ENCODE assay signal across 17 cellular contexts in the genomic region with DNA sequence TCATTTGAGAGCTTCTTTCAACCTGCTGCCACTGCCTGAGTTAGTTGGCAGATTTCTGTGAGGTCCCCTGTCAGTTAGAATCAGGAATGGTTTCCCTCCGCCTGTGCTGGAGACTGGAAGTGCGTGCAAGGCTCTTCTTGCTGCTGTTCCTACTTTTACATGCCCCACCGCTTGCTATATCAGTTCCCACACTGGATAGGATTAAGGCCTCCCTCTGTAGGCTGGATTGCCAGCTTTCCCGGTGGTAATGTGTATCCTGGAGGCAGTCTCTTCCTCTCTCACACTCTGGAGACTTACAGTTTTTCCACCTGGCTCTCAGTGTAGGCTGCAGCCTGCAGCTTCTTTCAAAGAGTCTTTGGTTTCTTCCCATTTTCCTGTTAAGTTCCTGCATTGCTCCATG.
DNase-seq lines count a peak whose midpoint lies in the region; ATAC-seq, FAIRE-seq and TF ChIP-seq lines count a peak whose summit lies in the region.
"Had no signal": no experiment of that assay in that cellular context is flagged by ENCODE, and none has a peak within 500 bp of the region (broad histone marks: within the 10 kb centered on the region; RNA-seq: fewer than 3 reads in every experiment).

No MANE protein-coding gene starts in this region.

- H3F3A ChIP-seq in neural progenitor cell (ENCODE audit: low read depth) = peaks cover 19% of the 10 kb centered on the region

- H3K79me2 ChIP-seq in HCT116 (ENCODE audit: insufficient read depth, low read length) (peaks cover 31% of the 10 kb centered on the region), neural progenitor cell (ENCODE audit: low read depth) (peaks cover 4% of the 10 kb centered on the region)

- DNase-seq in HCT116 (ENCODE audit: low read depth, low spot score) (no peak), Panc1 (ENCODE audit: low read depth, low spot score) (no peak), left ventricle myocardium inferior (no peak), neural progenitor cell (ENCODE audit: low spot score) (peak; percentile 75), NCI-H774 (lab: John Stamatoyannopoulos, UW) (no peak), H54 (ENCODE audit: insufficient read length, low spot score) (no peak), upper lobe of right lung (no peak)
- DNase-seq: activated CD8-positive, alpha-beta memory T cell treated with anti-CD3 and anti-CD28 coated beads, Interleukin-2, amount 50 U/mL, for 48 hours; midbrain; NCI-H1436; NCI-H510A treated with DMSO at 0.1 percent for 48 hours had no signal

- no peak overlapping the region for H3K4me3 ChIP-seq in HCT116 (replicated peaks in 1 of 2; ENCODE audit: low read depth in 1 of 2, low read length in 2 of 2)
- no peak overlapping the region for H3K4me3 ChIP-seq in Panc1 (ENCODE audit: low read depth in 2 of 2, low read length in 2 of 2)
- H3K4me3 ChIP-seq in left ventricle myocardium inferior = no peak overlapping the region
- H3K4me3 ChIP-seq in neural progenitor cell = no peak overlapping the region
- H3K4me3 ChIP-seq in upper lobe of right lung = no peak overlapping the region

- H3K9me3 Mint-ChIP-seq in neural progenitor cell = peaks cover 5% of the 10 kb centered on the region

- H2AFZ ChIP-seq in HCT116 (ENCODE audit: low read depth, low read length, poor library complexity, severe bottlenecking) (no peak overlapping the region), neural progenitor cell (replicated peaks) (no peak overlapping the region)

- intact Hi-C loops in HCT116 (cut with micrococcal nuclease) (loop anchor here (2.0 kb wide), 1 partner anchor 71 kb away; no protein-coding TSS in a partner anchor), Panc1 (cut with micrococcal nuclease; ENCODE audit: unreplicated experiment) (no loop called here), left ventricle myocardium inferior (cut with micrococcal nuclease) (no loop called here), upper lobe of right lung (cut with DNase I) (no loop called here)

- H3K4me1 Mint-ChIP-seq in neural progenitor cell = peaks cover 28% of the 10 kb centered on the region
- H3K4me1 Mint-ChIP-seq: activated naive CD4-positive, alpha-beta T cell treated with anti-CD3 and anti-CD28 coated beads, Interleukin-2, amount 50 U/mL, for 24 hours; B cell; stimulated activated memory B cell treated with anti-CD40 and anti-IgM and Interleukin-4, amounts not matched to agents 10 μg/mL and 1 μg/mL and 100 μg/mL, for 72 hours had no signal

- FAIRE-seq in H54 (lab: Jason Lieb, UNC) = no peak
- FAIRE-seq: bronchial epithelial cell had no signal

- H3K4me2 ChIP-seq in HCT116 (ENCODE audit: low read length) (peak overlapping the region; percentile 57), neural progenitor cell (peak overlapping the region; percentile 45)
- H3K4me2 ChIP-seq: KMS-11 had no signal

- POLR2A ChIA-PET in HCT116 (lab: Charles Lee) = no interaction called here
- POLR2A ChIA-PET in Panc1 (lab: Charles Lee) = no interaction called here

- H3K27me3 ChIP-seq in HCT116 (ENCODE audit: insufficient read depth, low read length) = no peaks in the 10 kb centered on the region
- no peaks in the 10 kb centered on the region for H3K27me3 ChIP-seq in Panc1 (ENCODE audit: control insufficient read depth, insufficient read depth, low read length)
- no peaks in the 10 kb centered on the region for H3K27me3 ChIP-seq in left ventricle myocardium inferior (ENCODE audit: low read depth)
- H3K27me3 ChIP-seq in neural progenitor cell = no peaks in the 10 kb centered on the region
- no peaks in the 10 kb centered on the region for H3K27me3 ChIP-seq in upper lobe of right lung

- H3K9me3 ChIP-seq in HCT116 (ENCODE audit: control insufficient read depth in 1 of 2, insufficient read depth in 1 of 2, low read depth in 1 of 2, low read length in 2 of 2) = no peaks in the 10 kb centered on the region
- peaks cover 10% of the 10 kb centered on the region for H3K9me3 ChIP-seq in Panc1 (ENCODE audit: control insufficient read depth, insufficient read depth, low read depth, low read length)
- H3K9me3 ChIP-seq in left ventricle myocardium inferior (replicated peaks) = peaks cover 22% of the 10 kb centered on the region
- H3K9me3 ChIP-seq in neural progenitor cell (ENCODE audit: low read depth) = no peaks in the 10 kb centered on the region
- no peaks in the 10 kb centered on the region for H3K9me3 ChIP-seq in upper lobe of right lung

- in situ Hi-C loops in Panc1 (cut with HindIII; ENCODE audit: low pct_unique_long_range_greater_than_20kb, low sequenced_read_pairs) = no loop called here

- no peak for TF ChIP-seq CTCF in HCT116 (IDR thresholded peaks at IDR 0.05 in 2 of 3, conservative IDR thresholded peaks at IDR 0.05 in 1 of 3; ENCODE audit: borderline replicate concordance in 1 of 3, insufficient read depth in 1 of 3, low read depth in 2 of 3, low read length in 2 of 3)
- 0 out of 2 replicates have a peak, but pooled peaks have one; percentile 6 for TF ChIP-seq CTCF in Panc1 (IDR thresholded peaks at IDR 0.05)
- TF ChIP-seq CTCF in left ventricle myocardium inferior (IDR thresholded peaks at IDR 0.05; ENCODE audit: borderline replicate concordance) = no peak
- no peak for TF ChIP-seq CTCF in neural progenitor cell (IDR thresholded peaks at IDR 0.05)
- no peak for TF ChIP-seq CTCF in upper lobe of right lung (IDR thresholded peaks at IDR 0.05)

- TF ChIP-seq POLR2A in HCT116 (IDR thresholded peaks at IDR 0.05; ENCODE audit: borderline replicate concordance, extremely low read depth, insufficient read depth, insufficient read length) (no peak), H54 (IDR thresholded peaks at IDR 0.05; ENCODE audit: low read depth, low read length) (no peak)

- H3K36me3 Mint-ChIP-seq in neural progenitor cell = peaks cover 5% of the 10 kb centered on the region
- H3K36me3 Mint-ChIP-seq: activated naive CD4-positive, alpha-beta T cell treated with anti-CD3 and anti-CD28 coated beads, Interleukin-2, amount 50 U/mL, for 24 hours had no signal

- RAD21 ChIA-PET in HCT116 (lab: Charles Lee; ENCODE audit: low non-redundant PET in 1 of 2, low total read pairs in 2 of 2, uncharacterized antibody in 2 of 2, unreplicated experiment in 2 of 2) = no interaction called here

- H3K9me2 ChIP-seq in HCT116 (ENCODE audit: insufficient read depth) = no peaks in the 10 kb centered on the region

- ATAC-seq in HCT116 (peak; percentile 21), Panc1 (peak; percentile 76), upper lobe of right lung (no peak)
- ATAC-seq: activated CD4-positive, CD25-positive, alpha-beta regulatory T cell treated with anti-CD3 and anti-CD28 coated beads, Interleukin-2, amount 50 U/mL, for 24 hours; stimulated activated memory B cell treated with anti-CD40 and anti-IgM and Interleukin-4, amounts not matched to agents 10 μg/mL and 1 μg/mL and 100 μg/mL, for 72 hours had no signal

- H3K4me3 Mint-ChIP-seq in neural progenitor cell = peak overlapping the region; percentile 10
- H3K4me3 Mint-ChIP-seq: activated naive CD4-positive, alpha-beta T cell treated with anti-CD3 and anti-CD28 coated beads, Interleukin-2, amount 50 U/mL, for 24 hours; B cell; stimulated activated memory B cell treated with anti-CD40 and anti-IgM and Interleukin-4, amounts not matched to agents 10 μg/mL and 1 μg/mL and 100 μg/mL, for 72 hours had no signal

- TF ChIP-seq RAD21 in HCT116 (IDR thresholded peaks at IDR 0.05; ENCODE audit: low read depth) = no peak

- BruUV-seq in HCT116 (replicated peaks; lab: Mats Ljungman, UMichigan) (no TSS peak), Panc1 (replicated peaks; lab: Mats Ljungman, UMichigan) (no TSS peak)

- H3K27ac Mint-ChIP-seq in neural progenitor cell = peak overlapping the region; percentile 65
- H3K27ac Mint-ChIP-seq: activated naive CD4-positive, alpha-beta T cell treated with anti-CD3 and anti-CD28 coated beads, Interleukin-2, amount 50 U/mL, for 24 hours; B cell; stimulated activated memory B cell treated with anti-CD40 and anti-IgM and Interleukin-4, amounts not matched to agents 10 μg/mL and 1 μg/mL and 100 μg/mL, for 72 hours had no signal

- CTCF ChIA-PET in HCT116 (lab: Charles Lee) = no interaction called here
- CTCF ChIA-PET in Panc1 (lab: Charles Lee) = no interaction called here

- H3K27me3 Mint-ChIP-seq in neural progenitor cell (ENCODE audit: insufficient read depth, low read depth) = peaks cover 2% of the 10 kb centered on the region
- H3K27me3 Mint-ChIP-seq: activated naive CD4-positive, alpha-beta T cell treated with anti-CD3 and anti-CD28 coated beads, Interleukin-2, amount 50 U/mL, for 24 hours; B cell; stimulated activated memory B cell treated with anti-CD40 and anti-IgM and Interleukin-4, amounts not matched to agents 10 μg/mL and 1 μg/mL and 100 μg/mL, for 72 hours had no signal

- H3K36me3 ChIP-seq in HCT116 (ENCODE audit: control insufficient read depth in 1 of 2, insufficient read depth in 2 of 2, low read length in 2 of 2) = no peaks in the 10 kb centered on the region
- no peaks in the 10 kb centered on the region for H3K36me3 ChIP-seq in Panc1 (ENCODE audit: control insufficient read depth, insufficient read depth, low read length)
- peaks cover 11% of the 10 kb centered on the region for H3K36me3 ChIP-seq in left ventricle myocardium inferior
- H3K36me3 ChIP-seq in neural progenitor cell = no peaks in the 10 kb centered on the region
- H3K36me3 ChIP-seq in upper lobe of right lung = no peaks in the 10 kb centered on the region

- H3K27ac ChIP-seq in HCT116 (ENCODE audit: low read depth, low read length) (peak overlapping the region; percentile 85), Panc1 (ENCODE audit: low read length) (no peak overlapping the region; the same call in 1 of the 2 replicates), left ventricle myocardium inferior (replicated peaks) (peak overlapping the region; percentile 17), neural progenitor cell (peak overlapping the region; percentile 85), upper lobe of right lung (no peak overlapping the region)
- H3K27ac ChIP-seq: KMS-11 had no signal

- H4K20me1 ChIP-seq in HCT116 (ENCODE audit: insufficient read depth) (no peaks in the 10 kb centered on the region), neural progenitor cell (ENCODE audit: low read depth) (no peaks in the 10 kb centered on the region)

- H3K9ac ChIP-seq in HCT116 (ENCODE audit: low read length) (peak overlapping the region; percentile 59), neural progenitor cell (no peak overlapping the region)
- H3K9ac ChIP-seq: KMS-11 had no signal

- H3K4me1 ChIP-seq in HCT116 (ENCODE audit: control insufficient read depth in 1 of 2, insufficient read depth in 2 of 2, low read length in 2 of 2) (peaks cover 47 to 69% of the 10 kb centered on the region in 2 experiments), Panc1 (ENCODE audit: control insufficient read depth, insufficient read depth, low read length) (peaks cover 12% of the 10 kb centered on the region), left ventricle myocardium inferior (peaks cover 53% of the 10 kb centered on the region), neural progenitor cell (peaks cover 28% of the 10 kb centered on the region), upper lobe of right lung (no peaks in the 10 kb centered on the region)

TF ChIP-seq in HCT116, 20 proteins besides CTCF, POLR2A, EP300 and RAD21 (continues in another document):
- no peak for TF ChIP-seq FOSL1 (IDR thresholded peaks at IDR 0.05; ENCODE audit: low read depth)
- TF ChIP-seq ELF1 (IDR thresholded peaks at IDR 0.05; ENCODE audit: borderline replicate concordance, low read depth) = no peak
- TF ChIP-seq SP1 (IDR thresholded peaks at IDR 0.05; ENCODE audit: low read depth) = no peak
- TF ChIP-seq TCF7L2 (IDR thresholded peaks at IDR 0.05; ENCODE audit: borderline replicate concordance, extremely low read depth, insufficient read depth, insufficient read length) = no peak

Comparison
In these comparisons a context has a peak if more than half of its experiments do, and no peak if none do; other contexts are left out.
1. H3K27ac ChIP-seq: peak in HCT116 (single experiment), left ventricle myocardium inferior (single experiment) and neural progenitor cell (single experiment); none in Panc1 (single experiment) and upper lobe of right lung (single experiment).